Comparison of ENCODE assay signal across 15 cellular contexts in the genomic region with DNA sequence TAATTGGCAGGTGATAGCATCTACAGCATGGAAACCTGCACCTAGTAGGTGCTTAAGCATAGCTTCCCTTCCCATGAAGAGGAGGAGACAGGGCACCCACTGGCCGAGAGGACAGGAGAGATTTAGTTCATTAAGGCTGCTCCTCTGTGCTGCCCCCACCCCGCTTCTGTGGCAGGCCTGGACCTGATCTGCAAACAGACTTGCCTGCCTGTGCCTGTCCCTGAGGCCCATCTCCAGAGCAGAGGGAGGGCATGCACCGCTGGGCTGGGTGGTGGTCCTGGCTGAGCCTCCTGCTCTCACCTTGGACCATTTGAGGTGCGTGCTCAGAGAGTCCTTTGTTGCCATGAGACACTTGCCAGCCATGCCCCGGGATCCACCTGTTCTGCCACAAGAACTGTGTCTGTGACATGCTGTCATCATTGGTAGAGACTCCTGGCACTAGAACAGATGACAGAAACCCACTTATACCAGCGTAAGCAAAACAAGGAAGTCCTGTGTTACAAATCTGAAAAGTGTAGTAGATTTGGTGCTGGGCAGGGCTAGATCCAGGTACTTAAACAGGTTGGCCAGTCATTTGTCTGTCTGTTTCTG. TPM values are rescaled to one million over a fixed set of nuclear protein-coding genes. Genes with fewer than 3 reads are reported as not detected.
DNase-seq lines count a peak whose midpoint lies in the region; TF ChIP-seq lines count a peak whose summit lies in the region.
"Had no signal": no experiment of that assay in that cellular context is flagged by ENCODE, and none has a peak within 500 bp of the region (broad histone marks: within the 10 kb centered on the region; RNA-seq: fewer than 3 reads in every experiment).

No MANE protein-coding gene starts in this region.

- H2BK12ac ChIP-seq in trophoblast cell (ENCODE audit: low read length) = no peak overlapping the region

- no peak overlapping the region for H3K23ac ChIP-seq in trophoblast cell (ENCODE audit: low read length)

- H2AFZ ChIP-seq in trophoblast cell (ENCODE audit: insufficient read depth, low read length, poor library complexity) (no peak overlapping the region), hepatocyte (no peak overlapping the region)

- H3K9ac ChIP-seq in trophoblast cell (ENCODE audit: low read length) = no peak overlapping the region

- no peaks in the 10 kb centered on the region for H3K27me3 ChIP-seq in breast epithelium
- no peaks in the 10 kb centered on the region for H3K27me3 ChIP-seq in trophoblast cell (ENCODE audit: insufficient read depth, low read length)
- no peaks in the 10 kb centered on the region for H3K27me3 ChIP-seq in hepatocyte
- H3K27me3 ChIP-seq: ovary had no signal

- TF ChIP-seq CTCF in breast epithelium (IDR thresholded peaks at IDR 0.05) (no peak), hepatocyte (IDR thresholded peaks at IDR 0.05; ENCODE audit: poor library complexity) (no peak)

- H2BK5ac ChIP-seq in trophoblast cell (ENCODE audit: low read depth, low read length, poor library complexity) = no peak overlapping the region

- H3K27ac ChIP-seq in breast epithelium (peak overlapping the region; percentile 48 to 66), trophoblast cell (ENCODE audit: low read depth, low read length) (no peak overlapping the region), hepatocyte (no peak overlapping the region)
- H3K27ac ChIP-seq: ovary had no signal

- H3K18ac ChIP-seq in trophoblast cell (ENCODE audit: low read length) = peak overlapping the region; percentile 44

- peaks cover 5% of the 10 kb centered on the region for H3K79me2 ChIP-seq in trophoblast cell (ENCODE audit: control insufficient read depth, insufficient read depth, low read length, poor library complexity)
- H3K79me2 ChIP-seq in hepatocyte = no peaks in the 10 kb centered on the region

- TF ChIP-seq POLR2A in breast epithelium (IDR thresholded peaks at IDR 0.05) = no peak

- no peaks in the 10 kb centered on the region for H3K36me3 ChIP-seq in breast epithelium
- H3K36me3 ChIP-seq in trophoblast cell (ENCODE audit: control insufficient read depth in 1 of 2, insufficient read depth in 2 of 2, low read length in 2 of 2) = peaks cover 68 to 89% of the 10 kb centered on the region in 2 experiments
- H3K36me3 ChIP-seq in hepatocyte (replicated peaks; ENCODE audit: insufficient read depth, low read depth) = no peaks in the 10 kb centered on the region
- H3K36me3 ChIP-seq: ovary had no signal

- H3K4me3 ChIP-seq in breast epithelium = no peak overlapping the region
- H3K4me3 ChIP-seq in trophoblast cell (ENCODE audit: low read depth, low read length) = peak overlapping the region; percentile 30
- H3K4me3 ChIP-seq in hepatocyte = no peak overlapping the region
- H3K4me3 ChIP-seq: ovary, smooth muscle cell had no signal

- no peak overlapping the region for H3K14ac ChIP-seq in trophoblast cell (ENCODE audit: low read length)

- H4K12ac ChIP-seq in trophoblast cell (ENCODE audit: low read depth, low read length) = no peak overlapping the region

- no CpG with 5 or more reads among the region's 6 CpGs for WGBS in trophoblast cell (ENCODE audit: extremely low coverage, insufficient coverage, insufficient read length)
- 94% methylated on average over 6 of the region's 6 CpGs for WGBS in hepatocyte (ENCODE audit: low lambda C conversion rate, missing lambda C conversion rate)

- H3K4ac ChIP-seq in trophoblast cell (ENCODE audit: low read depth, low read length) = no peak overlapping the region

- H3K4me2 ChIP-seq in trophoblast cell (ENCODE audit: low read length) (no peak overlapping the region), hepatocyte (no peak overlapping the region)
- H3K4me2 ChIP-seq: smooth muscle cell had no signal

- DNase-seq in DMS79 treated with DMSO at 0.1 percent for 48 hours (lab: John Stamatoyannopoulos, UW) = peak; percentile 88
- peak; percentile 17 for DNase-seq in NCI-H2196 treated with DMSO at 0.1 percent for 48 hours (lab: John Stamatoyannopoulos, UW; ENCODE audit: unreplicated experiment)
- no peak for DNase-seq in breast epithelium (ENCODE audit: low spot score in 2 of 2)
- no peak for DNase-seq in trophoblast cell
- DNase-seq in glomerular visceral epithelial cell (ENCODE audit: extremely low spot score) = no peak
- DNase-seq in hepatic stellate cell (ENCODE audit: low spot score) = no peak
- no peak for DNase-seq in hepatocyte (ENCODE audit: low spot score)
- DNase-seq in activated CD4-positive, alpha-beta T cell treated with anti-CD3 and anti-CD28 coated beads, Interleukin-2, amount 50 U/mL, for 48 hours = no peak
- DNase-seq: activated naive CD4-positive, alpha-beta T cell treated with Interleukin-2 at 50 U/mL for 16 hours; CD8-positive, alpha-beta T cell; KG1; NCI-H1436; ovary; Right ventricle myocardium superior had no signal

- no peaks in the 10 kb centered on the region for H4K20me1 ChIP-seq in hepatocyte (ENCODE audit: insufficient read depth, poor library complexity, severe bottlenecking)

- H3K4me1 ChIP-seq in breast epithelium = no peaks in the 10 kb centered on the region
- peaks cover 26 to 32% of the 10 kb centered on the region in 2 experiments for H3K4me1 ChIP-seq in trophoblast cell (ENCODE audit: control insufficient read depth in 1 of 2, insufficient read depth in 2 of 2, low read length in 2 of 2)
- peaks cover 4% of the 10 kb centered on the region for H3K4me1 ChIP-seq in hepatocyte (ENCODE audit: insufficient read depth)

- H3K9me3 ChIP-seq in breast epithelium (no peaks in the 10 kb centered on the region), trophoblast cell (ENCODE audit: insufficient read depth, low read depth, low read length) (peaks cover 4% of the 10 kb centered on the region), hepatocyte (ENCODE audit: low read depth) (no peaks in the 10 kb centered on the region)
- H3K9me3 ChIP-seq: ovary had no signal

- intact Hi-C loops in breast epithelium (cut with DNase I; ENCODE audit: low total_unique reads) = no loop called here

- H2BK120ac ChIP-seq in trophoblast cell (ENCODE audit: insufficient read depth, low read length, poor library complexity) = no peak overlapping the region

- H4K8ac ChIP-seq in trophoblast cell (ENCODE audit: low read depth, low read length) = no peak overlapping the region

- no peak overlapping the region for H4K91ac ChIP-seq in trophoblast cell (ENCODE audit: low read depth, low read length)

- H2AK5ac ChIP-seq in trophoblast cell (ENCODE audit: low read length) = no peak overlapping the region

- H3K9me2 ChIP-seq in hepatocyte (replicated peaks; ENCODE audit: insufficient read depth) = no peaks in the 10 kb centered on the region

- H3K79me1 ChIP-seq in trophoblast cell (ENCODE audit: low read length) = peaks cover 13% of the 10 kb centered on the region

RNA-seq across cellular contexts. Expression of a gene that starts 55.5 kb away (rescaled TPM):
- 100 to 1,000 TPM; 109 to 149 (median 116) TPM for total RNA-seq in breast epithelium
- polyA plus RNA-seq in trophoblast cell (2013) = 205 TPM in 2 replicates
- 75.7 and 115 TPM in 2 replicates for total RNA-seq in hepatocyte
- polyA plus RNA-seq in hepatocyte = 84.6 and 96.0 TPM in 2 replicates

Comparison
In these comparisons a context has a peak if more than half of its experiments do, and no peak if none do; other contexts are left out.
1. DNase-seq: peak in DMS79 treated with DMSO at 0.1 percent for 48 hours (single experiment) and NCI-H2196 treated with DMSO at 0.1 percent for 48 hours (single experiment); none in breast epithelium (0 of 2), trophoblast cell (0 of 2), glomerular visceral epithelial cell (single experiment), hepatic stellate cell (single experiment), hepatocyte (single experiment) and activated CD4-positive, alpha-beta T cell treated with anti-CD3 and anti-CD28 coated beads, Interleukin-2, amount 50 U/mL, for 48 hours (0 of 2).
2. H3K27ac ChIP-seq: peak in breast epithelium (2 of 2); none in trophoblast cell (single experiment) and hepatocyte (single experiment).